In the genomic region with DNA sequence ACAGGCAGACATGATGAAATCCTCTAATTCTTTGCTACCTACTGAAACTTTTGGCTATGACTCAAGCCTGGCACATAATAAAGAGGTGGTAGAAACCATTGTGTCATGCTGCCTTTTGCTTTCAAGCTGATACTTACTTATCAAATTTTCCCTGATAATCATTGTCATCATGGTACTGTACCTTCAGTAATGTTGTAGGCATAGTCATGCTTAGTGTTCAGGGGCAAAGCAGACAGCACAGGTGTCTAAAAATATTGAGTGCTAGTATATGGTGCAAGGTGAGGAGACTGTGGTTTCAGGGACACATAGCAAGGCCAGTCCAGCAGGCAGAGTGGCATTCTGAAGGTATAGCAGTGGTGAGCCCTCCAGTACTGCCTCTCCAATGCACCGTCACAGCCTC, we compare ENCODE assay signal across 16 cellular contexts.
DNase-seq lines count a peak whose midpoint lies in the region; ATAC-seq and TF ChIP-seq lines count a peak whose summit lies in the region.
"Had no signal": no experiment of that assay in that cellular context is flagged by ENCODE, and none has a peak within 500 bp of the region (broad histone marks: within the 10 kb centered on the region; RNA-seq: fewer than 3 reads in every experiment).

No MANE protein-coding gene starts in this region.

- TF ChIP-seq CTCF in H9 (conservative IDR thresholded peaks at IDR 0.05) (no peak), epithelial cell of esophagus (IDR thresholded peaks at IDR 0.05; ENCODE audit: insufficient read depth, low read depth, low read length, missing control alignments) (no peak), osteocyte (IDR thresholded peaks at IDR 0.05) (no peak)

- H3K23me2 ChIP-seq in H9 (ENCODE audit: insufficient read length, low read depth, low read length, poor library complexity, severe bottlenecking), result no peaks in the 10 kb centered on the region

- no peak overlapping the region for H4K91ac ChIP-seq in H9 (ENCODE audit: insufficient read length, low read depth, low read length)

- no peaks in the 10 kb centered on the region for H4K20me1 ChIP-seq in H9 (ENCODE audit: control insufficient read depth, insufficient read depth, insufficient read length)
- H4K20me1 ChIP-seq: BLaER1 had no signal

- H4K5ac ChIP-seq in H9 (ENCODE audit: insufficient read length, low read depth, low read length), result no peak overlapping the region

- H3K27ac Mint-ChIP-seq in H9 (no peak overlapping the region; a peak in 1 of 7 replicates), osteocyte (ENCODE audit: unreplicated experiment) (no peak overlapping the region)
- H3K27ac Mint-ChIP-seq: CD14-positive monocyte; CD4-positive, alpha-beta memory T cell; GM23338 had no signal

- H2BK5ac ChIP-seq in H9 (ENCODE audit: insufficient read length, low read length), result no peak overlapping the region

- H3K4me2 ChIP-seq in H9 (ENCODE audit: insufficient read depth, insufficient read length, low read length), result no peak overlapping the region
- H3K4me2 ChIP-seq: BLaER1, GM23338 had no signal

- H3K27me3 Mint-ChIP-seq in H9 (ENCODE audit: low read depth) (no peaks in the 10 kb centered on the region; the same call in none of the 2 replicates), osteocyte (ENCODE audit: unreplicated experiment) (no peaks in the 10 kb centered on the region)
- H3K27me3 Mint-ChIP-seq: CD4-positive, alpha-beta memory T cell had no signal

- H3T11ph ChIP-seq in H9 (ENCODE audit: low read length), result no peak overlapping the region

- no peaks in the 10 kb centered on the region for H3K9me3 ChIP-seq in H9 (ENCODE audit: control insufficient read depth, low read depth, low read length)
- H3K9me3 ChIP-seq in muscle layer of duodenum (ENCODE audit: control insufficient read depth in 1 of 2, low read length in 2 of 2), result no peaks in the 10 kb centered on the region
- H3K9me3 ChIP-seq: BLaER1 had no signal

- no peak overlapping the region for H2BK12ac ChIP-seq in H9 (ENCODE audit: insufficient read length, low read depth, low read length)

- no peak overlapping the region for H3K23ac ChIP-seq in H9 (ENCODE audit: insufficient read length, low read depth, low read length)

- no peak overlapping the region for H2BK120ac ChIP-seq in H9 (ENCODE audit: low read depth, low read length, poor library complexity, severe bottlenecking)

- no peak overlapping the region for H3K4ac ChIP-seq in H9 (ENCODE audit: low read depth, low read length)

- no peak overlapping the region for H2AK5ac ChIP-seq in H9 (ENCODE audit: insufficient read length, low read length)

- no peaks in the 10 kb centered on the region for H3K79me2 ChIP-seq in H9 (ENCODE audit: insufficient read depth, low read length)

- no peak overlapping the region for H2BK15ac ChIP-seq in H9 (ENCODE audit: low read depth, low read length)

- DNase-seq in Right ventricle myocardium inferior (ENCODE audit: missing footprints) (no peak), left cardiac atrium (no peak), H9 (no peak), epithelial cell of esophagus (ENCODE audit: low read depth) (peak; percentile 39), NCI-H128 (lab: John Stamatoyannopoulos, UW; ENCODE audit: unreplicated experiment) (no peak), osteocyte (ENCODE audit: extremely low spot score, unreplicated experiment) (no peak)
- DNase-seq: 8988T; CD4-positive, alpha-beta memory T cell; DMS79 treated with DMSO at 0.1 percent for 48 hours; GF-D8; H7 had no signal

- no peaks in the 10 kb centered on the region for H3K36me3 Mint-ChIP-seq in H9 (ENCODE audit: insufficient read depth in 1 of 3, low read depth in 3 of 3)
- H3K36me3 Mint-ChIP-seq in osteocyte (ENCODE audit: unreplicated experiment), result no peaks in the 10 kb centered on the region
- H3K36me3 Mint-ChIP-seq: CD14-positive monocyte; CD4-positive, alpha-beta memory T cell had no signal

- H2BK20ac ChIP-seq in H9 (ENCODE audit: low read depth, low read length, poor library complexity, severe bottlenecking), result no peak overlapping the region

- ATAC-seq in Right ventricle myocardium inferior (peak; percentile 24), left cardiac atrium (no peak)
- ATAC-seq: GM23338, HepG2 had no signal

- no peak overlapping the region for H3K27ac ChIP-seq in H9 (ENCODE audit: insufficient read length, low read depth, low read length)
- peak overlapping the region; percentile 2 for H3K27ac ChIP-seq in muscle layer of duodenum (ENCODE audit: low read length)
- H3K27ac ChIP-seq: BLaER1 had no signal

- H3K56ac ChIP-seq in H9 (ENCODE audit: insufficient read length, low read depth, low read length), result no peak overlapping the region

- H2AFZ ChIP-seq in H9 (ENCODE audit: low read length), result no peak overlapping the region
- H2AFZ ChIP-seq: GM23338 had no signal

- H3K4me1 ChIP-seq in H9 (ENCODE audit: insufficient read depth, low read length) (no peaks in the 10 kb centered on the region), muscle layer of duodenum (ENCODE audit: control insufficient read depth in 1 of 2, insufficient read depth in 2 of 2, low read length in 2 of 2) (peaks cover 0 to 7% of the 10 kb centered on the region in 2 donors)
- H3K4me1 ChIP-seq: BLaER1 had no signal

- H3K9ac ChIP-seq in H9 (ENCODE audit: extremely low read depth, insufficient read length, low read length), result no peak overlapping the region
- H3K9ac ChIP-seq: BLaER1 had no signal

- no peaks in the 10 kb centered on the region for H3K36me3 ChIP-seq in muscle layer of duodenum (ENCODE audit: control insufficient read depth in 1 of 2, insufficient read depth in 2 of 2, low read length in 2 of 2)
- H3K36me3 ChIP-seq: BLaER1 had no signal

- no peaks in the 10 kb centered on the region for H3K4me1 Mint-ChIP-seq in H9
- H3K4me1 Mint-ChIP-seq in osteocyte (ENCODE audit: unreplicated experiment), result no peaks in the 10 kb centered on the region
- H3K4me1 Mint-ChIP-seq: CD14-positive monocyte; CD4-positive, alpha-beta memory T cell; GM23338 had no signal

- H3K4me3 Mint-ChIP-seq in H9 (no peak overlapping the region; a peak in 1 of 5 replicates), osteocyte (ENCODE audit: unreplicated experiment) (no peak overlapping the region)
- H3K4me3 Mint-ChIP-seq: CD14-positive monocyte; CD4-positive, alpha-beta memory T cell; GM23338 had no signal

- no peak overlapping the region for H4K8ac ChIP-seq in H9 (replicated peaks; ENCODE audit: insufficient read length, low read depth, low read length)

- no peak overlapping the region for H3K14ac ChIP-seq in H9 (ENCODE audit: insufficient read depth, low read length)

- intact Hi-C loops in Right ventricle myocardium inferior (cut with DNase I), result loop anchor here (5.0 kb wide), 1 partner anchor 101 kb away; no protein-coding TSS in a partner anchor
- intact Hi-C loops in left cardiac atrium (cut with DNase I), result no loop called here

- H3K27me3 ChIP-seq in H9 (ENCODE audit: insufficient read depth, low read length) (no peaks in the 10 kb centered on the region), muscle layer of duodenum (ENCODE audit: low read depth, low read length) (no peaks in the 10 kb centered on the region)
- H3K27me3 ChIP-seq: BLaER1 had no signal

- H3K9me3 Mint-ChIP-seq in H9 (no peaks in the 10 kb centered on the region; a peak in 1 of 5 replicates), osteocyte (ENCODE audit: unreplicated experiment) (no peaks in the 10 kb centered on the region)
- H3K9me3 Mint-ChIP-seq: GM23338 had no signal

- H3K18ac ChIP-seq in H9 (ENCODE audit: insufficient read length, low read depth, low read length), result peak overlapping the region; percentile 38

- no peak overlapping the region for H3K4me3 ChIP-seq in epithelial cell of esophagus (ENCODE audit: low read length)
- no peak overlapping the region for H3K4me3 ChIP-seq in muscle layer of duodenum (ENCODE audit: low read depth in 1 of 2, low read length in 2 of 2)
- H3K4me3 ChIP-seq: BLaER1, GM23338 had no signal

- no CpG with 5 or more reads among the region's 1 CpG for WGBS in H9 (ENCODE audit: extremely low coverage, insufficient read length, low lambda C conversion rate)

- no peaks in the 10 kb centered on the region for H3K79me1 ChIP-seq in H9 (ENCODE audit: insufficient read depth, low read depth, low read length, poor library complexity, severe bottlenecking)
